In genomic region chr1:91020967-91021685, GRCh38 we compare ENCODE assay signal across 8 cellular contexts. TPM values are rescaled to one million over a fixed set of nuclear protein-coding genes. Genes with fewer than 3 reads are reported as not detected.
DNase-seq lines count a peak whose midpoint lies in the region; ATAC-seq and TF ChIP-seq lines count a peak whose summit lies in the region.

No MANE protein-coding gene starts in this region.

- H3K9me3 ChIP-seq in esophagus squamous epithelium: no peaks in the 10 kb centered on the region
- no peaks in the 10 kb centered on the region for H3K9me3 ChIP-seq in naive thymus-derived CD4-positive, alpha-beta T cell (ENCODE audit: control insufficient read depth in 2 of 3, low read length in 3 of 3)

- H3K27me3 Mint-ChIP-seq in activated T-cell treated with anti-CD3 and anti-CD28 coated beads, Interleukin-2, amount 50 U/mL, for 72 hours (ENCODE audit: low read depth): no peaks in the 10 kb centered on the region
- H3K27me3 Mint-ChIP-seq in naive thymus-derived CD4-positive, alpha-beta T cell: no peaks in the 10 kb centered on the region
- no peaks in the 10 kb centered on the region for H3K27me3 Mint-ChIP-seq in stimulated activated naive B cell treated with anti-CD40 and anti-IgM and Interleukin-4, amounts not matched to agents 10 μg/mL and 1 μg/mL and 100 μg/mL, for 72 hours

- H3K36me3 ChIP-seq in esophagus squamous epithelium: no peaks in the 10 kb centered on the region
- peaks cover 0 to 5% (median 0%) of the 10 kb centered on the region in 3 experiments for H3K36me3 ChIP-seq in naive thymus-derived CD4-positive, alpha-beta T cell (ENCODE audit: control insufficient read depth in 2 of 3, insufficient read depth in 3 of 3, low read length in 3 of 3)

- TF ChIP-seq POLR2A in esophagus squamous epithelium (IDR thresholded peaks at IDR 0.05): peak in 1 of 4 donors; percentile 7

- H3K9me3 Mint-ChIP-seq in activated T-cell treated with anti-CD3 and anti-CD28 coated beads, Interleukin-2, amount 50 U/mL, for 72 hours: no peaks in the 10 kb centered on the region
- H3K9me3 Mint-ChIP-seq in naive thymus-derived CD4-positive, alpha-beta T cell: peaks cover 0 to 2% (median 0%) of the 10 kb centered on the region in 11 donors
- no peaks in the 10 kb centered on the region for H3K9me3 Mint-ChIP-seq in stimulated activated naive B cell treated with anti-CD40 and anti-IgM and Interleukin-4, amounts not matched to agents 10 μg/mL and 1 μg/mL and 100 μg/mL, for 72 hours

- intact Hi-C loops in esophagus squamous epithelium (cut with DNase I): no loop called here
- intact Hi-C loops in naive thymus-derived CD4-positive, alpha-beta T cell (cut with micrococcal nuclease): loop anchor here (1.0 to 10.0 kb wide), 8 partner anchors 299 to 1941 kb away; partner anchors contain the start of genes DIPK1A (in 1 of the 2), GFI1 (in 1 of the 2), RPL5 (in 1 of the 2) and TGFBR3 (in 1 of the 2)

- peak overlapping the region; percentile 97 to 100 (median 100) for H3K27ac ChIP-seq in esophagus squamous epithelium
- peak overlapping the region; percentile 99 for H3K27ac ChIP-seq in naive thymus-derived CD4-positive, alpha-beta T cell (ENCODE audit: low read depth, low read length)

- WGBS in esophagus squamous epithelium, 2 donors: 0% methylated on average over 12 to 13 of the region's 33 CpGs

- peak; percentile 36 for ATAC-seq in GM21360 (IDR thresholded peaks at IDR 0.05; ENCODE audit: unreplicated experiment)
- peak; percentile 68 to 71 for ATAC-seq in activated T-cell treated with anti-CD3 and anti-CD28 coated beads, Interleukin-2, amount 50 U/mL, for 72 hours (replicated peaks in 1 of 2)
- peak; percentile 55 for ATAC-seq in naive thymus-derived CD4-positive, alpha-beta T cell
- ATAC-seq in stimulated activated naive B cell treated with anti-CD40 and anti-IgM and Interleukin-4, amounts not matched to agents 10 μg/mL and 1 μg/mL and 100 μg/mL, for 72 hours (replicated peaks): peak; percentile 63 to 65

- no peak for TF ChIP-seq CTCF in esophagus squamous epithelium (IDR thresholded peaks at IDR 0.05)

- DNase-seq in Caki2 (ENCODE audit: low read depth) (peak; percentile 78), HT-29 (ENCODE audit: low spot score) (peak; percentile 68), esophagus squamous epithelium (lab: John Stamatoyannopoulos, UW) (peak; percentile 29)
- DNase-seq in activated T-cell treated with anti-CD3 and anti-CD28 coated beads, Interleukin-2, amount 50 U/mL, for 72 hours: peak; percentile 81 to 86
- DNase-seq in naive thymus-derived CD4-positive, alpha-beta T cell: peak in 8 of 9 donors; percentile 53 to 79 (median 66)
- peak; percentile 63 for DNase-seq in stimulated activated naive B cell treated with anti-CD40 and anti-IgM and Interleukin-4, amounts not matched to agents 10 μg/mL and 1 μg/mL and 100 μg/mL, for 72 hours

- CTCF ChIA-PET in naive thymus-derived CD4-positive, alpha-beta T cell (lab: Charles Lee): interaction anchor here (0.6 kb wide), 1 partner anchor 1516 kb away, joined by 3 read pairs; no protein-coding TSS in a partner anchor

- POLR2A ChIA-PET in naive thymus-derived CD4-positive, alpha-beta T cell (lab: Charles Lee): interaction anchor here (0.5 to 0.6 kb wide), 2 partner anchors 150 to 173 kb away, joined by 4 read pairs; no protein-coding TSS in a partner anchor

- peaks cover 4 to 59% (median 12%) of the 10 kb centered on the region in 3 donors for H3K4me1 ChIP-seq in esophagus squamous epithelium
- H3K4me1 ChIP-seq in naive thymus-derived CD4-positive, alpha-beta T cell (ENCODE audit: control insufficient read depth in 2 of 2, insufficient read depth in 2 of 2, low read length in 2 of 2): peaks cover 40 to 47% of the 10 kb centered on the region in 2 donors

- H3K4me3 Mint-ChIP-seq in activated T-cell treated with anti-CD3 and anti-CD28 coated beads, Interleukin-2, amount 50 U/mL, for 72 hours: peak overlapping the region; percentile 91 to 98
- H3K4me3 Mint-ChIP-seq in naive thymus-derived CD4-positive, alpha-beta T cell: peak overlapping the region; percentile 90 to 97 (median 96)
- H3K4me3 Mint-ChIP-seq in stimulated activated naive B cell treated with anti-CD40 and anti-IgM and Interleukin-4, amounts not matched to agents 10 μg/mL and 1 μg/mL and 100 μg/mL, for 72 hours: peak overlapping the region; percentile 96 to 99

- peak overlapping the region; percentile 68 to 94 (median 92) for H3K4me3 ChIP-seq in esophagus squamous epithelium
- peak overlapping the region; percentile 62 for H3K4me3 ChIP-seq in naive thymus-derived CD4-positive, alpha-beta T cell (ENCODE audit: low read length)

- peaks cover 3 to 11% of the 10 kb centered on the region in 2 donors for H3K36me3 Mint-ChIP-seq in activated T-cell treated with anti-CD3 and anti-CD28 coated beads, Interleukin-2, amount 50 U/mL, for 72 hours (ENCODE audit: insufficient read depth in 2 of 2)
- peaks cover 0 to 9% (median 0%) of the 10 kb centered on the region in 5 donors for H3K36me3 Mint-ChIP-seq in naive thymus-derived CD4-positive, alpha-beta T cell
- H3K36me3 Mint-ChIP-seq in stimulated activated naive B cell treated with anti-CD40 and anti-IgM and Interleukin-4, amounts not matched to agents 10 μg/mL and 1 μg/mL and 100 μg/mL, for 72 hours: peaks cover 8 to 19% of the 10 kb centered on the region in 2 donors

- in situ Hi-C loops in Caki2 (cut with HindIII; ENCODE audit: low pct_unique_long_range_greater_than_20kb, low sequenced_read_pairs): loop anchor here (5.0 kb wide), 1 partner anchor 71 kb away; no protein-coding TSS in a partner anchor

- peaks cover 60% of the 10 kb centered on the region for H3K4me1 Mint-ChIP-seq in activated T-cell treated with anti-CD3 and anti-CD28 coated beads, Interleukin-2, amount 50 U/mL, for 72 hours (ENCODE audit: low read depth)
- H3K4me1 Mint-ChIP-seq in naive thymus-derived CD4-positive, alpha-beta T cell: peaks cover 40 to 83% (median 69%) of the 10 kb centered on the region in 7 donors
- peaks cover 31 to 67% of the 10 kb centered on the region in 2 donors for H3K4me1 Mint-ChIP-seq in stimulated activated naive B cell treated with anti-CD40 and anti-IgM and Interleukin-4, amounts not matched to agents 10 μg/mL and 1 μg/mL and 100 μg/mL, for 72 hours

- H3K27me3 ChIP-seq in esophagus squamous epithelium: no peaks in the 10 kb centered on the region
- no peaks in the 10 kb centered on the region for H3K27me3 ChIP-seq in naive thymus-derived CD4-positive, alpha-beta T cell (ENCODE audit: control insufficient read depth in 2 of 2, insufficient read depth in 2 of 2, low read length in 2 of 2)

- H3K27ac Mint-ChIP-seq in activated T-cell treated with anti-CD3 and anti-CD28 coated beads, Interleukin-2, amount 50 U/mL, for 72 hours: peak overlapping the region; percentile 98
- peak overlapping the region; percentile 94 to 99 (median 97) for H3K27ac Mint-ChIP-seq in naive thymus-derived CD4-positive, alpha-beta T cell
- H3K27ac Mint-ChIP-seq in stimulated activated naive B cell treated with anti-CD40 and anti-IgM and Interleukin-4, amounts not matched to agents 10 μg/mL and 1 μg/mL and 100 μg/mL, for 72 hours: peak overlapping the region; percentile 100

TF ChIP-seq in PFSK-1, 5 proteins besides CTCF, POLR2A, EP300 and RAD21:
- TF ChIP-seq SIN3A (IDR thresholded peaks at IDR 0.05; ENCODE audit: borderline replicate concordance, insufficient read depth, low read length): no peak
- peak; percentile 74; the same call in 1 of the 2 replicates for TF ChIP-seq TAF1 (IDR thresholded peaks at IDR 0.05; ENCODE audit: borderline replicate concordance, insufficient read depth, low read length)
- TF ChIP-seq POLR2AphosphoS5 (IDR thresholded peaks at IDR 0.05; ENCODE audit: low read depth, low read length): peak; percentile 69

RNA-seq across cellular contexts. Expression of gene ZNF644, which starts 0.7 kb away (rescaled TPM):
- 9.5 and 12.9 TPM in 2 replicates for total RNA-seq in Caki2 (2014; rRNA removed; shearing (Covaris generic); ENCODE audit: low replicate concordance)
- 24.1 and 26.0 TPM in 2 replicates for total RNA-seq in HT-29 (2014; rRNA removed; shearing (Covaris generic))
- 21.7 TPM for polyA plus RNA-seq in PFSK-1 (2012; ENCODE audit: insufficient read length, low read depth)
- total RNA-seq in activated T-cell treated with anti-CD3 and anti-CD28 coated beads, Interleukin-2, amount 50 U/mL, for 72 hours: 10 to 100 TPM; 54.7 to 68.6 TPM
- 10 to 100 TPM; 19.6 to 51.3 (median 31.5) TPM for total RNA-seq in esophagus squamous epithelium
- total RNA-seq in naive thymus-derived CD4-positive, alpha-beta T cell: 100 to 1,000 TPM in 2 of 5 experiments, 10 to 100 TPM in 3; 63.5 to 117 (median 85.2) TPM
- 10 to 100 TPM; 53.9 to 78.5 TPM for polyA plus RNA-seq in naive thymus-derived CD4-positive, alpha-beta T cell

Comparison
In these comparisons a context has a peak if more than half of its experiments do, and no peak if none do; other contexts are left out.
1. Peak in every context shown above with its lines: DNase-seq, ATAC-seq, H3K4me3 ChIP-seq and H3K27ac ChIP-seq.
2. DNase-seq: peak in every context shown above with its lines; median percentile 84 in activated T-cell treated with anti-CD3 and anti-CD28 coated beads, Interleukin-2, amount 50 U/mL, for 72 hours; 78 in Caki2; 68 in HT-29; 66 in naive thymus-derived CD4-positive, alpha-beta T cell; 63 in stimulated activated naive B cell treated with anti-CD40 and anti-IgM and Interleukin-4, amounts not matched to agents 10 μg/mL and 1 μg/mL and 100 μg/mL, for 72 hours; 29 in esophagus squamous epithelium.